Comparison of ENCODE assay signal across 21 cellular contexts in genomic region chr5:38119836-38120235, GRCh38.
DNase-seq lines count a peak whose midpoint lies in the region; ATAC-seq and TF ChIP-seq lines count a peak whose summit lies in the region.
"Had no signal": no experiment of that assay in that cellular context is flagged by ENCODE, and none has a peak within 500 bp of the region (broad histone marks: within the 10 kb centered on the region; RNA-seq: fewer than 3 reads in every experiment).

No MANE protein-coding gene starts in this region.

- TF ChIP-seq CTCF in GM23338 (conservative IDR thresholded peaks at IDR 0.05; ENCODE audit: low read depth in 2 of 2), result no peak
- no peak for TF ChIP-seq CTCF in testis (IDR thresholded peaks at IDR 0.05)

- 67 to 70% methylated on average over 3 of the region's 3 CpGs for WGBS in testis, 2 donors

- in situ Hi-C loops in SK-MEL-5 (cut with HindIII; ENCODE audit: low pct_unique_long_range_greater_than_20kb, low sequenced_read_pairs), result no loop called here

- H3K9me3 Mint-ChIP-seq in GM23338, result peaks cover 4% of the 10 kb centered on the region; the same call in 2 of the 3 replicates

- TF ChIP-seq POLR2A in testis (IDR thresholded peaks at IDR 0.05), result no peak

- intact Hi-C loops in testis (cut with DNase I; ENCODE audit: low total_unique reads), result no loop called here

- peak; percentile 31 for DNase-seq in COLO829 (ENCODE audit: low spot score)
- no peak for DNase-seq in GM23338 (ENCODE audit: low spot score)
- peak; percentile 57 for DNase-seq in SK-MEL-5 (ENCODE audit: low read depth, low spot score)
- DNase-seq in foreskin melanocyte, result peak; percentile 70
- DNase-seq in nucleus accumbens (lab: John Stamatoyannopoulos, UW), result no peak
- DNase-seq in stimulated activated CD4-positive, alpha-beta T cell treated with anti-CD3 and anti-CD28 coated beads, Interleukin-2, amount 100 ng/mL, for 24 hours, result no peak
- no peak for DNase-seq in testis
- no peak for DNase-seq in inferior parietal cortex (ENCODE audit: extremely low spot score)
- DNase-seq: 8988T; ACHN; BE2C; C1 segment of cervical spinal cord; Caco-2; Calu3; CD4-positive, alpha-beta memory T cell; CD4-positive, CD25-positive, alpha-beta regulatory T cell; CD8-positive, alpha-beta memory T cell; DMS79 treated with DMSO at 0.1 percent for 48 hours; GF-D8 had no signal

- no peak overlapping the region for H3K4me3 Mint-ChIP-seq in GM23338
- H3K4me3 Mint-ChIP-seq: CD14-positive monocyte; CD4-positive, alpha-beta memory T cell; CD4-positive, CD25-positive, alpha-beta regulatory T cell; CD8-positive, alpha-beta memory T cell had no signal

- 0 out of 2 replicates have a peak overlapping the region, but pooled peaks have one; percentile 18 for H2AFZ ChIP-seq in GM23338

- no peaks in the 10 kb centered on the region for H3F3A ChIP-seq in GM23338 (replicated peaks; ENCODE audit: low read depth)

- peaks cover 4% of the 10 kb centered on the region for H3K27me3 Mint-ChIP-seq in GM23338 (ENCODE audit: insufficient read depth, low read depth, poor library complexity)
- H3K27me3 Mint-ChIP-seq: CD4-positive, CD25-positive, alpha-beta regulatory T cell; CD8-positive, alpha-beta memory T cell had no signal

- H3K4me1 ChIP-seq in GM23338 (ENCODE audit: insufficient read depth) (no peaks in the 10 kb centered on the region), testis (no peaks in the 10 kb centered on the region)
- H3K4me1 ChIP-seq: BLaER1 had no signal

- H4K20me1 ChIP-seq in GM23338 (replicated peaks; ENCODE audit: insufficient read depth), result no peaks in the 10 kb centered on the region
- H4K20me1 ChIP-seq: BLaER1 had no signal

- no peak for ATAC-seq in GM23338

- H3K4me1 Mint-ChIP-seq in GM23338, result peaks cover 8% of the 10 kb centered on the region
- H3K4me1 Mint-ChIP-seq: CD14-positive monocyte; CD4-positive, alpha-beta memory T cell; CD4-positive, CD25-positive, alpha-beta regulatory T cell; CD8-positive, alpha-beta memory T cell had no signal

- H3K27ac Mint-ChIP-seq in GM23338, result no peak overlapping the region
- H3K27ac Mint-ChIP-seq: CD14-positive monocyte; CD4-positive, alpha-beta memory T cell; CD4-positive, CD25-positive, alpha-beta regulatory T cell; CD8-positive, alpha-beta memory T cell had no signal

- H3K9me2 ChIP-seq in GM23338 (ENCODE audit: insufficient read depth), result peaks cover 6% of the 10 kb centered on the region; the same call in 1 of the 2 replicates

- no peaks in the 10 kb centered on the region for H3K36me3 Mint-ChIP-seq in GM23338 (ENCODE audit: low read depth)
- H3K36me3 Mint-ChIP-seq: CD14-positive monocyte; CD4-positive, alpha-beta memory T cell; CD4-positive, CD25-positive, alpha-beta regulatory T cell; CD8-positive, alpha-beta memory T cell had no signal

- H3K27ac ChIP-seq in GM23338 (ENCODE audit: low read depth) (no peak overlapping the region), testis (no peak overlapping the region)
- H3K27ac ChIP-seq: BLaER1 had no signal

- no peaks in the 10 kb centered on the region for H3K79me2 ChIP-seq in GM23338 (replicated peaks; ENCODE audit: insufficient read depth)

- H3K4me3 ChIP-seq in GM23338 (no peak overlapping the region), testis (no peak overlapping the region)
- H3K4me3 ChIP-seq: BLaER1 had no signal

- H3K9me3 ChIP-seq in testis, result no peaks in the 10 kb centered on the region
- H3K9me3 ChIP-seq: BE2C, BLaER1, Caco-2 had no signal

- H3K27me3 ChIP-seq in GM23338 (ENCODE audit: insufficient read depth), result no peaks in the 10 kb centered on the region
- H3K27me3 ChIP-seq in testis, result no peaks in the 10 kb centered on the region
- H3K27me3 ChIP-seq: BE2C, BLaER1 had no signal

- no peak overlapping the region for H3K4me2 ChIP-seq in GM23338
- H3K4me2 ChIP-seq: BLaER1 had no signal

- no peaks in the 10 kb centered on the region for H3K36me3 ChIP-seq in GM23338 (ENCODE audit: insufficient read depth)
- no peaks in the 10 kb centered on the region for H3K36me3 ChIP-seq in testis (ENCODE audit: low read depth, missing control alignments)
- H3K36me3 ChIP-seq: BE2C, BLaER1 had no signal

TF ChIP-seq in GM23338, 12 proteins besides CTCF, POLR2A, EP300 and RAD21 (continues in another document):
- TF ChIP-seq JUNB (IDR thresholded peaks at IDR 0.05; ENCODE audit: unreplicated experiment) (no peak), STAT1 (IDR thresholded peaks at IDR 0.05; ENCODE audit: unreplicated experiment) (no peak), ETS1 (IDR thresholded peaks at IDR 0.05) (no peak), ZNF331 (CRISPR knock-in tag; IDR thresholded peaks at IDR 0.05; ENCODE audit: low read depth) (no peak), CREB1 (CRISPR knock-in tag; IDR thresholded peaks at IDR 0.05; ENCODE audit: low read depth) (no peak)
- TF ChIP-seq, protein P1, sequence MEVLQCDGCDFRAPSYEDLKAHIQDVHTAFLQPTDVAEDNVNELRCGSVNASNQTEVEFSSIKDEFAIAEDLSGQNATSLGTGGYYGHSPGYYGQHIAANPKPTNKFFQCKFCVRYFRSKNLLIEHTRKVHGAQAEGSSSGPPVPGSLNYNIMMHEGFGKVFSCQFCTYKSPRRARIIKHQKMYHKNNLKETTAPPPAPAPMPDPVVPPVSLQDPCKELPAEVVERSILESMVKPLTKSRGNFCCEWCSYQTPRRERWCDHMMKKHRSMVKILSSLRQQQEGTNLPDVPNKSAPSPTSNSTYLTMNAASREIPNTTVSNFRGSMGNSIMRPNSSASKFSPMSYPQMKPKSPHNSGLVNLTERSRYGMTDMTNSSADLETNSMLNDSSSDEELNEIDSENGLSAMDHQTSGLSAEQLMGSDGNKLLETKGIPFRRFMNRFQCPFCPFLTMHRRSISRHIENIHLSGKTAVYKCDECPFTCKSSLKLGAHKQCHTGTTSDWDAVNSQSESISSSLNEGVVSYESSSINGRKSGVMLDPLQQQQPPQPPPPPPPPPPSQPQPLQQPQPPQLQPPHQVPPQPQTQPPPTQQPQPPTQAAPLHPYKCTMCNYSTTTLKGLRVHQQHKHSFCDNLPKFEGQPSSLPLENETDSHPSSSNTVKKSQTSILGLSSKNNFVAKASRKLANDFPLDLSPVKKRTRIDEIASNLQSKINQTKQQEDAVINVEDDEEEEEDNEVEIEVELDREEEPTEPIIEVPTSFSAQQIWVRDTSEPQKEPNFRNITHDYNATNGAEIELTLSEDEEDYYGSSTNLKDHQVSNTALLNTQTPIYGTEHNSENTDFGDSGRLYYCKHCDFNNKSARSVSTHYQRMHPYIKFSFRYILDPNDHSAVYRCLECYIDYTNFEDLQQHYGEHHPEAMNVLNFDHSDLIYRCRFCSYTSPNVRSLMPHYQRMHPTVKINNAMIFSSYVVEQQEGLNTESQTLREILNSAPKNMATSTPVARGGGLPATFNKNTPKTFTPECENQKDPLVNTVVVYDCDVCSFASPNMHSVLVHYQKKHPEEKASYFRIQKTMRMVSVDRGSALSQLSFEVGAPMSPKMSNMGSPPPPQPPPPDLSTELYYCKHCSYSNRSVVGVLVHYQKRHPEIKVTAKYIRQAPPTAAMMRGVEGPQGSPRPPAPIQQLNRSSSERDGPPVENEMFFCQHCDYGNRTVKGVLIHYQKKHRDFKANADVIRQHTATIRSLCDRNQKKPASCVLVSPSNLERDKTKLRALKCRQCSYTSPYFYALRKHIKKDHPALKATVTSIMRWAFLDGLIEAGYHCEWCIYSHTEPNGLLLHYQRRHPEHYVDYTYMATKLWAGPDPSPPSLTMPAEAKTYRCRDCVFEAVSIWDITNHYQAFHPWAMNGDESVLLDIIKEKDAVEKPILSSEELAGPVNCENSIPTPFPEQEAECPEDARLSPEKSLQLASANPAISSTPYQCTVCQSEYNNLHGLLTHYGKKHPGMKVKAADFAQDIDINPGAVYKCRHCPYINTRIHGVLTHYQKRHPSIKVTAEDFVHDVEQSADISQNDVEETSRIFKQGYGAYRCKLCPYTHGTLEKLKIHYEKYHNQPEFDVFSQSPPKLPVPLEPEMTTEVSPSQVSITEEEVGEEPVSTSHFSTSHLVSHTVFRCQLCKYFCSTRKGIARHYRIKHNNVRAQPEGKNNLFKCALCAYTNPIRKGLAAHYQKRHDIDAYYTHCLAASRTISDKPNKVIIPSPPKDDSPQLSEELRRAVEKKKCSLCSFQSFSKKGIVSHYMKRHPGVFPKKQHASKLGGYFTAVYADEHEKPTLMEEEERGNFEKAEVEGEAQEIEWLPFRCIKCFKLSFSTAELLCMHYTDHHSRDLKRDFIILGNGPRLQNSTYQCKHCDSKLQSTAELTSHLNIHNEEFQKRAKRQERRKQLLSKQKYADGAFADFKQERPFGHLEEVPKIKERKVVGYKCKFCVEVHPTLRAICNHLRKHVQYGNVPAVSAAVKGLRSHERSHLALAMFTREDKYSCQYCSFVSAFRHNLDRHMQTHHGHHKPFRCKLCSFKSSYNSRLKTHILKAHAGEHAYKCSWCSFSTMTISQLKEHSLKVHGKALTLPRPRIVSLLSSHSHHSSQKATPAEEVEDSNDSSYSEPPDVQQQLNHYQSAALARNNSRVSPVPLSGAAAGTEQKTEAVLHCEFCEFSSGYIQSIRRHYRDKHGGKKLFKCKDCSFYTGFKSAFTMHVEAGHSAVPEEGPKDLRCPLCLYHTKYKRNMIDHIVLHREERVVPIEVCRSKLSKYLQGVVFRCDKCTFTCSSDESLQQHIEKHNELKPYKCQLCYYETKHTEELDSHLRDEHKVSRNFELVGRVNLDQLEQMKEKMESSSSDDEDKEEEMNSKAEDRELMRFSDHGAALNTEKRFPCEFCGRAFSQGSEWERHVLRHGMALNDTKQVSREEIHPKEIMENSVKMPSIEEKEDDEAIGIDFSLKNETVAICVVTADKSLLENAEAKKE (CRISPR knock-in tag; IDR thresholded peaks at IDR 0.05), result no peak

Comparison
In these comparisons a context has a peak if more than half of its experiments do, and no peak if none do; other contexts are left out.
1. DNase-seq: peak in COLO829 (single experiment), SK-MEL-5 (single experiment) and foreskin melanocyte (single experiment); none in GM23338 (single experiment), nucleus accumbens (0 of 56), stimulated activated CD4-positive, alpha-beta T cell treated with anti-CD3 and anti-CD28 coated beads, Interleukin-2, amount 100 ng/mL, for 24 hours (0 of 2), testis (single experiment) and inferior parietal cortex (single experiment).